8 cellular contexts compared by ENCODE assay signal in genomic region chr2:38095996-38096861, GRCh38. TPM values are rescaled to one million over a fixed set of nuclear protein-coding genes. Genes with fewer than 3 reads are reported as not detected.
DNase-seq lines count a peak whose midpoint lies in the region; ATAC-seq, FAIRE-seq and TF ChIP-seq lines count a peak whose summit lies in the region.

No MANE protein-coding gene starts in this region.

- TF ChIP-seq RAD21 in HepG2 (CRISPR knock-in tag; IDR thresholded peaks at IDR 0.05) = no peak

- H3K36me3 ChIP-seq in HepG2 (replicated peaks in 1 of 2; ENCODE audit: control insufficient read depth in 1 of 2, insufficient read depth in 2 of 2, low read length in 2 of 2) = no peaks in the 10 kb centered on the region
- no peaks in the 10 kb centered on the region for H3K36me3 ChIP-seq in right lobe of liver
- no peaks in the 10 kb centered on the region for H3K36me3 ChIP-seq in upper lobe of right lung

- TF ChIP-seq EP300 in HepG2 (IDR thresholded peaks at IDR 0.05; ENCODE audit: low read depth in 2 of 2, low read length in 2 of 2) (no peak), HepG2 (CRISPR knock-in tag; IDR thresholded peaks at IDR 0.05; ENCODE audit: borderline replicate concordance) (no peak)

- intact Hi-C loops in HepG2 (cut with micrococcal nuclease; ENCODE audit: unreplicated experiment) = no loop called here
- intact Hi-C loops in right lobe of liver (cut with DNase I) = no loop called here
- intact Hi-C loops in Right ventricle myocardium inferior (cut with DNase I) = loop anchor here (1.0 kb wide), 1 partner anchor 20 kb away; the partner anchor contains the start of gene CYP1B1
- intact Hi-C loops in upper lobe of right lung (cut with DNase I) = no loop called here

- BruUV-seq in HepG2 (replicated peaks; lab: Mats Ljungman, UMichigan) = no TSS peak

- no peak overlapping the region for H3K9ac ChIP-seq in HepG2 (ENCODE audit: insufficient read depth, low read depth, low read length)

- H3K27ac ChIP-seq in HepG2 (ENCODE audit: extremely low read length, insufficient read depth, low read length) = no peak overlapping the region
- no peak overlapping the region for H3K27ac ChIP-seq in right lobe of liver
- H3K27ac ChIP-seq in upper lobe of right lung = peak overlapping the region; percentile 40

- TF ChIP-seq POLR2A in HepG2 (IDR thresholded peaks at IDR 0.05; ENCODE audit: insufficient read depth in 1 of 2, low read depth in 2 of 2, low read length in 2 of 2) (no peak), right lobe of liver (IDR thresholded peaks at IDR 0.05) (no peak)

- no peak overlapping the region for H2AFZ ChIP-seq in HepG2 (ENCODE audit: low read length)

- H3K79me2 ChIP-seq in HepG2 (ENCODE audit: insufficient read depth, low read length) = no peaks in the 10 kb centered on the region

- in situ Hi-C loops in HepG2 (cut with HindIII; ENCODE audit: extremely low pct_ligation_motif_present, low pct_unique_long_range_greater_than_20kb) = no loop called here

- H3K4me1 ChIP-seq in HepG2 (ENCODE audit: insufficient read depth, low read length) (peaks cover 7% of the 10 kb centered on the region; the same call in 1 of the 2 replicates), right lobe of liver (peaks cover 0 to 20% (median 5%) of the 10 kb centered on the region in 4 donors), upper lobe of right lung (peaks cover 58% of the 10 kb centered on the region)

- H3K9me3 ChIP-seq in HepG2 (ENCODE audit: low read length) (no peaks in the 10 kb centered on the region), right lobe of liver (no peaks in the 10 kb centered on the region), upper lobe of right lung (no peaks in the 10 kb centered on the region)

- TF ChIP-seq CTCF in HepG2 (CRISPR knock-in tag; IDR thresholded peaks at IDR 0.05) = no peak
- no peak for TF ChIP-seq CTCF in right lobe of liver (IDR thresholded peaks at IDR 0.05)
- TF ChIP-seq CTCF in upper lobe of right lung (IDR thresholded peaks at IDR 0.05) = no peak

- DNase-seq in HepG2 (ENCODE audit: low spot score) = no peak
- no peak for DNase-seq in right lobe of liver
- DNase-seq in OCI-M1 (lab: John Stamatoyannopoulos, UW) = peak; percentile 13
- peak; percentile 74 for DNase-seq in Right ventricle myocardium inferior (ENCODE audit: missing footprints)
- no peak for DNase-seq in upper lobe of right lung
- no peak for DNase-seq in activated CD8-positive, alpha-beta memory T cell treated with anti-CD3 and anti-CD28 coated beads for 24 hours
- DNase-seq in stimulated activated CD4-positive, alpha-beta T cell treated with anti-CD3 and anti-CD28 coated beads, Interleukin-1b, Interleukin-23, amount 100 ng/mL, for 48 hours = no peak
- DNase-seq in NCI-H1694 treated with DMSO at 0.1 percent for 48 hours (lab: John Stamatoyannopoulos, UW) = no peak

- no peaks in the 10 kb centered on the region for H4K20me1 ChIP-seq in HepG2 (ENCODE audit: insufficient read depth, low read length)

- FAIRE-seq in HepG2 (lab: Jason Lieb, UNC) = no peak

- POLR2A ChIA-PET in HepG2 (lab: Yijun Ruan, JAX) = no interaction called here

- WGBS in HepG2 (ENCODE audit: low lambda C conversion rate) = 45% methylated on average over 19 of the region's 19 CpGs
- 46% methylated on average over 8 of the region's 19 CpGs for WGBS in right lobe of liver (ENCODE audit: insufficient coverage, low coverage, low lambda C conversion rate, missing lambda C conversion rate)

- H3K27me3 ChIP-seq in HepG2 (ENCODE audit: control insufficient read depth in 1 of 2, insufficient read depth in 2 of 2, low read length in 2 of 2) = peaks cover 0 to 37% of the 10 kb centered on the region in 2 experiments; a peak in 3 of 5 replicates
- no peaks in the 10 kb centered on the region for H3K27me3 ChIP-seq in right lobe of liver
- no peaks in the 10 kb centered on the region for H3K27me3 ChIP-seq in upper lobe of right lung

- ATAC-seq in HepG2 = peak; percentile 28; the same call in 1 of the 3 replicates
- ATAC-seq in right lobe of liver = no peak
- peak; percentile 8 for ATAC-seq in Right ventricle myocardium inferior
- ATAC-seq in upper lobe of right lung = peak; percentile 59

- CTCF ChIA-PET in HepG2 (lab: Yijun Ruan, JAX; ENCODE audit: low intra/inter-chr PET ratio, low total read pairs) = no interaction called here

- H3K4me3 ChIP-seq in HepG2 (replicated peaks in 1 of 3; ENCODE audit: insufficient read depth in 1 of 3, low read depth in 2 of 3, low read length in 3 of 3) (no peak overlapping the region), right lobe of liver (no peak overlapping the region), upper lobe of right lung (no peak overlapping the region)

- no peak overlapping the region for H3K4me2 ChIP-seq in HepG2 (ENCODE audit: low read depth, low read length)

TF ChIP-seq in HepG2, 621 proteins besides CTCF, POLR2A, EP300 and RAD21 (continues in another document):
- TF ChIP-seq ZNF12 (CRISPR knock-in tag; IDR thresholded peaks at IDR 0.05) = no peak
- TF ChIP-seq HNRNPL (IDR thresholded peaks at IDR 0.05; ENCODE audit: low read depth, low read length) = no peak
- no peak for TF ChIP-seq CEBPZ (IDR thresholded peaks at IDR 0.05; ENCODE audit: low read length)
- no peak for TF ChIP-seq ZSCAN21 (CRISPR knock-in tag; IDR thresholded peaks at IDR 0.05; ENCODE audit: borderline replicate concordance)
- TF ChIP-seq ARNTL (CRISPR knock-in tag; IDR thresholded peaks at IDR 0.05) = no peak
- TF ChIP-seq TGIF2 (CRISPR knock-in tag; IDR thresholded peaks at IDR 0.05) = no peak
- no peak for TF ChIP-seq ZNF24 (IDR thresholded peaks at IDR 0.05)

RNA-seq across cellular contexts. Expression of gene CYP1B1, which starts 20.3 kb away (rescaled TPM):
- not detected in 2 replicates for total RNA-seq in HepG2 (2016; rRNA removed; fragmentation: Illumina TruSeq; extraction: Trizol)
- total RNA-seq in HepG2 (2016; cell fraction: cytosol; rRNA removed; fragmentation: Illumina TruSeq; extraction: Trizol; ENCODE audit: low read depth) = not detected in 2 replicates
- not detected in 2 replicates for total RNA-seq in HepG2 (2016; cell fraction: insoluble cytoplasmic fraction; rRNA removed; fragmentation: Illumina TruSeq; extraction: Trizol)
- total RNA-seq in HepG2 (2016; cell fraction: membrane; rRNA removed; fragmentation: Illumina TruSeq; extraction: Trizol) = not detected in 2 replicates
- 0.09 TPM in 1 of 2 replicates, not detected in the other for total RNA-seq in HepG2 (2016; cell fraction: nucleus; rRNA removed; fragmentation: Illumina TruSeq; extraction: Trizol)
- not detected in 2 replicates for polyA plus RNA-seq in HepG2 (2011; rRNA removed)
- polyA plus RNA-seq in HepG2 (2011; cell fraction: cytosol; rRNA removed) = not detected in 2 replicates
- not detected in 2 replicates for polyA plus RNA-seq in HepG2 (2011; cell fraction: nucleus; rRNA removed)
- polyA plus RNA-seq in HepG2 (2012) = not detected in 2 replicates
- polyA plus RNA-seq in HepG2 (2016; cell fraction: cytosol; fragmentation: Illumina TruSeq; extraction: Trizol; ENCODE audit: low read depth) = not detected in 2 replicates
- polyA plus RNA-seq in HepG2 (2016; cell fraction: insoluble cytoplasmic fraction; fragmentation: Illumina TruSeq; extraction: Trizol; ENCODE audit: low read depth) = not detected in 2 replicates
- polyA plus RNA-seq in HepG2 (2016; cell fraction: membrane; fragmentation: Illumina TruSeq; extraction: Trizol; ENCODE audit: low read depth) = not detected in 2 replicates
- 0.11 TPM in 1 of 2 replicates, not detected in the other for polyA plus RNA-seq in HepG2 (2016; cell fraction: nucleus; fragmentation: Illumina TruSeq; extraction: Trizol; ENCODE audit: insufficient read depth, low read depth)
- polyA minus RNA-seq in HepG2 (2011; rRNA and poly(A)+ RNA removed; ENCODE audit: low replicate concordance) = 7.5 TPM in 1 of 2 replicates, not detected in the other
- polyA minus RNA-seq in HepG2 (2011; cell fraction: cytosol; rRNA and poly(A)+ RNA removed) = not detected in 2 replicates
- not detected in 2 replicates for polyA minus RNA-seq in HepG2 (2011; cell fraction: nucleus; rRNA and poly(A)+ RNA removed)
- 1 to 10 TPM; 3.8 to 7.1 (median 6.4) TPM for total RNA-seq in right lobe of liver
- 19.6 TPM for total RNA-seq in Right ventricle myocardium inferior
- 69.4 TPM for total RNA-seq in upper lobe of right lung

Comparison
In these comparisons a context has a peak if more than half of its experiments do, and no peak if none do; other contexts are left out.
1. ATAC-seq: peak in HepG2 (single experiment), Right ventricle myocardium inferior (single experiment) and upper lobe of right lung (single experiment); none in right lobe of liver (0 of 4).
2. DNase-seq: peak in OCI-M1 (single experiment) and Right ventricle myocardium inferior (single experiment); none in HepG2 (single experiment), right lobe of liver (0 of 3), upper lobe of right lung (single experiment), activated CD8-positive, alpha-beta memory T cell treated with anti-CD3 and anti-CD28 coated beads for 24 hours (single experiment), stimulated activated CD4-positive, alpha-beta T cell treated with anti-CD3 and anti-CD28 coated beads, Interleukin-1b, Interleukin-23, amount 100 ng/mL, for 48 hours (single experiment) and NCI-H1694 treated with DMSO at 0.1 percent for 48 hours (single experiment).